ENCODE assay signal across 20 cellular contexts in genomic region chr2:186456941-186457340, GRCh38. TPM values are rescaled to one million over a fixed set of nuclear protein-coding genes. Genes with fewer than 3 reads are reported as not detected.
DNase-seq lines count a peak whose midpoint lies in the region; ATAC-seq and TF ChIP-seq lines count a peak whose summit lies in the region.
"Had no signal": no experiment of that assay in that cellular context is flagged by ENCODE, and none has a peak within 500 bp of the region (broad histone marks: within the 10 kb centered on the region; RNA-seq: fewer than 3 reads in every experiment).

No MANE protein-coding gene starts in this region.

- TF ChIP-seq CTCF in AG04450 (IDR thresholded peaks at IDR 0.05; ENCODE audit: low read depth, low read length) (no peak), HFFc6 (IDR thresholded peaks at IDR 0.05) (no peak), astrocyte of the spinal cord (IDR thresholded peaks at IDR 0.05; ENCODE audit: low read depth, low read length) (no peak)

- H3K9me3 ChIP-seq in AG04450 (ENCODE audit: control insufficient read depth, insufficient read depth, low read length), result no peaks in the 10 kb centered on the region
- H3K9me3 ChIP-seq: A549, thyroid gland had no signal

- no peaks in the 10 kb centered on the region for H3K9me3 Mint-ChIP-seq in HFFc6
- H3K9me3 Mint-ChIP-seq: activated CD4-positive, alpha-beta memory T cell treated with anti-CD3 and anti-CD28 coated beads, Interleukin-2, amount 10 ng/mL, durations not matched to agents 7 days and 5 days; activated T-helper 1 cell treated with anti-CD3 and anti-CD28 coated beads, Interleukin-12 subunit alpha, Interleukin-12 subunit beta, Interleukin-2, Interleukin-4 antibody, amounts not matched to agents 30 ng/mL and 10 ng/mL and 1 ng/mL, durations not matched to agents 14 hours and 24 hours and 36 hours; immature natural killer cell; neural crest cell had no signal

- H3K27me3 Mint-ChIP-seq in HFFc6 (ENCODE audit: insufficient read depth), result no peaks in the 10 kb centered on the region
- H3K27me3 Mint-ChIP-seq: activated CD4-positive, alpha-beta memory T cell treated with anti-CD3 and anti-CD28 coated beads, Interleukin-2, amount 10 ng/mL, durations not matched to agents 7 days and 5 days had no signal

- POLR2A ChIA-PET in AG04450 (lab: Yijun Ruan, JAX), result interaction anchor here (1.1 kb wide), 1 partner anchor 185 kb away, joined by 3 read pairs; no protein-coding TSS in a partner anchor

- no peak overlapping the region for H3K27ac Mint-ChIP-seq in HFFc6
- H3K27ac Mint-ChIP-seq: activated CD4-positive, alpha-beta memory T cell treated with anti-CD3 and anti-CD28 coated beads, Interleukin-2, amount 10 ng/mL, durations not matched to agents 7 days and 5 days; activated T-helper 1 cell treated with anti-CD3 and anti-CD28 coated beads, Interleukin-12 subunit alpha, Interleukin-12 subunit beta, Interleukin-2, Interleukin-4 antibody, amounts not matched to agents 30 ng/mL and 10 ng/mL and 1 ng/mL, durations not matched to agents 14 hours and 24 hours and 36 hours; immature natural killer cell had no signal

- no peak overlapping the region for H3K4me3 Mint-ChIP-seq in HFFc6
- H3K4me3 Mint-ChIP-seq: activated CD4-positive, alpha-beta memory T cell treated with anti-CD3 and anti-CD28 coated beads, Interleukin-2, amount 10 ng/mL, durations not matched to agents 7 days and 5 days; activated T-helper 1 cell treated with anti-CD3 and anti-CD28 coated beads, Interleukin-12 subunit alpha, Interleukin-12 subunit beta, Interleukin-2, Interleukin-4 antibody, amounts not matched to agents 30 ng/mL and 10 ng/mL and 1 ng/mL, durations not matched to agents 14 hours and 24 hours and 36 hours; immature natural killer cell; neural crest cell had no signal

- CTCF ChIA-PET in AG04450 (lab: Charles Lee), result interaction anchor here (1.1 to 1.7 kb wide), 2 partner anchors 79 to 185 kb away, joined by 3 to 4 read pairs; no protein-coding TSS in a partner anchor

- H3K4me1 Mint-ChIP-seq in HFFc6 (ENCODE audit: low read depth), result peaks cover 15% of the 10 kb centered on the region
- H3K4me1 Mint-ChIP-seq: activated CD4-positive, alpha-beta memory T cell treated with anti-CD3 and anti-CD28 coated beads, Interleukin-2, amount 10 ng/mL, durations not matched to agents 7 days and 5 days; immature natural killer cell; neural crest cell had no signal

- no peak for ATAC-seq in GM21528 (IDR thresholded peaks at IDR 0.05; ENCODE audit: low FRiP score, unreplicated experiment)
- ATAC-seq: A549, K562, right cardiac atrium had no signal

- in situ Hi-C loops in astrocyte of the spinal cord (cut with HindIII; ENCODE audit: low sequenced_read_pairs), result no loop called here

- no peak overlapping the region for H3K27ac ChIP-seq in AG04450 (ENCODE audit: low read depth, low read length)
- H3K27ac ChIP-seq: A549, RWPE1, thyroid gland, VCaP had no signal

- H3K36me3 Mint-ChIP-seq in HFFc6 (ENCODE audit: low read depth), result no peaks in the 10 kb centered on the region

- H3K4me3 ChIP-seq in AG04450 (ENCODE audit: low read depth, low read length), result no peak overlapping the region
- no peak overlapping the region for H3K4me3 ChIP-seq in astrocyte of the spinal cord (ENCODE audit: low read depth, low read length)
- H3K4me3 ChIP-seq: A549, K562, thyroid gland had no signal

- no peaks in the 10 kb centered on the region for H3K27me3 ChIP-seq in AG04450 (ENCODE audit: control insufficient read depth, insufficient read depth, low read length)
- H3K27me3 ChIP-seq: thyroid gland had no signal

- peak; percentile 65 for DNase-seq in AG04450 (ENCODE audit: low read depth, low spot score)
- peak; percentile 77 for DNase-seq in HFFc6
- peak; percentile 85 for DNase-seq in astrocyte of the spinal cord (ENCODE audit: low read depth, low spot score)
- peak; percentile 63 for DNase-seq in glomerular visceral epithelial cell (ENCODE audit: extremely low spot score)
- DNase-seq in activated gamma-delta T cell (lab: John Stamatoyannopoulos, UW), result no peak
- no peak for DNase-seq in effector CD4-positive, alpha-beta T cell
- no peak for DNase-seq in GF-D8 (lab: John Stamatoyannopoulos, UW)
- DNase-seq: activated CD4-positive, alpha-beta memory T cell treated with anti-CD3 and anti-CD28 coated beads, Interleukin-2, amount 10 ng/mL, durations not matched to agents 7 days and 5 days; immature natural killer cell; NCI-H1105 treated with DMSO at 0.1 percent for 48 hours; NCI-H2171 treated with DMSO at 0.1 percent for 48 hours; right cardiac atrium; thyroid gland had no signal

RNA-seq across cellular contexts. Expression of gene ZC3H15, which starts 29.1 kb away (rescaled TPM):
- 70.6 and 107 TPM in 2 replicates for polyA plus RNA-seq in AG04450 (2011; rRNA removed)
- polyA minus RNA-seq in AG04450 (2011; rRNA and poly(A)+ RNA removed), result 20.3 and 35.1 TPM in 2 replicates
- total RNA-seq in HFFc6 (2021; fragmentation: NEBNext Ultra II Directional; extraction: Animal tissue kit (Norgen Biotek cat#: 25700)), result 10 to 100 TPM; 57.8 to 67.7 (median 63.8) TPM

Comparison
In these comparisons a context has a peak if more than half of its experiments do, and no peak if none do; other contexts are left out.
1. DNase-seq: peak in AG04450 (single experiment), HFFc6 (single experiment), astrocyte of the spinal cord (single experiment) and glomerular visceral epithelial cell (single experiment); none in activated gamma-delta T cell (single experiment), effector CD4-positive, alpha-beta T cell (single experiment) and GF-D8 (single experiment).